27 cellular contexts compared by ENCODE assay signal in the genomic region with DNA sequence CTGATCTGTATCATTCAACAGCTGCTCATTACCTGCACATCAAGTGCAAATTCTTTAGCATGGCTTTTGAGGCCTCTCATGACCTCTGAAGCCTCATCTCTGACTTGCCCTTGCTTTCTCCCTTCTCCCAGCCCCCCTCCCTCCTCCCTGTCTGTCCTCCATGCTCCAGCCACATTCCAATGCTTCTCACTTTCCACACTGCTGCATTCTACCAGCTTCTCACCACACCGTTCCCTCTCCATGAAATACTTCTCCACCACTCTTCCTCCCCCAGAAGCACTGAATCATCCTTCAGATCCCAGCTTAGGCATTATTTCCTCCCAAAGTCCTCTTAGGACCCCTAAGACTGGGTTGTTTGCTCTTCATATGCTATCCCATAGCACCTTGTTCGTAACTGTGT. TPM values are rescaled to one million over a fixed set of nuclear protein-coding genes. Genes with fewer than 3 reads are reported as not detected.
A peak's percentile ranks its signal among the peaks of the same experiment; 100 is the strongest.
DNase-seq lines count a peak whose midpoint lies in the region; ATAC-seq and TF ChIP-seq lines count a peak whose summit lies in the region.
"Had no signal": no experiment of that assay in that cellular context is flagged by ENCODE, and none has a peak within 500 bp of the region (broad histone marks: within the 10 kb centered on the region; RNA-seq: fewer than 3 reads in every experiment).

No MANE protein-coding gene starts in this region.

- no peaks in the 10 kb centered on the region for H3K36me3 Mint-ChIP-seq in activated naive CD4-positive, alpha-beta T cell treated with anti-CD3 and anti-CD28 coated beads, Interleukin-2, amount 50 U/mL, for 72 hours

- peak overlapping the region; percentile 29 for H3K14ac ChIP-seq in trophoblast cell (ENCODE audit: low read length)

- H3K27me3 ChIP-seq in DND-41 (ENCODE audit: insufficient read depth, low read length, poor library complexity) (no peaks in the 10 kb centered on the region), trophoblast cell (ENCODE audit: insufficient read depth, low read length) (no peaks in the 10 kb centered on the region), hepatocyte (no peaks in the 10 kb centered on the region)
- H3K27me3 ChIP-seq: MG63, thyroid gland had no signal

- H4K20me1 ChIP-seq in DND-41 (ENCODE audit: insufficient read depth, low read length) (no peaks in the 10 kb centered on the region), hepatocyte (ENCODE audit: insufficient read depth, poor library complexity, severe bottlenecking) (no peaks in the 10 kb centered on the region)

- H3K9ac ChIP-seq in DND-41 (ENCODE audit: low read depth, low read length) (no peak overlapping the region), trophoblast cell (ENCODE audit: low read length) (no peak overlapping the region)

- no peaks in the 10 kb centered on the region for H3K9me2 ChIP-seq in hepatocyte (replicated peaks; ENCODE audit: insufficient read depth)

- H2BK12ac ChIP-seq in trophoblast cell (ENCODE audit: low read length) = no peak overlapping the region

- ATAC-seq in DND-41 (ENCODE audit: insufficient read depth, low read depth) = no peak
- ATAC-seq in activated naive CD4-positive, alpha-beta T cell treated with anti-CD3 and anti-CD28 coated beads, Interleukin-2, amount 50 U/mL, for 72 hours = no peak
- ATAC-seq: left cardiac atrium, Right ventricle myocardium inferior had no signal

- no peak overlapping the region for H4K12ac ChIP-seq in trophoblast cell (ENCODE audit: low read depth, low read length)

- H3K4me1 ChIP-seq in DND-41 (ENCODE audit: insufficient read depth, low read length) (peaks cover 50% of the 10 kb centered on the region), trophoblast cell (ENCODE audit: control insufficient read depth in 1 of 2, insufficient read depth in 2 of 2, low read length in 2 of 2) (peaks cover 4% of the 10 kb centered on the region in 2 experiments), hepatocyte (ENCODE audit: insufficient read depth) (no peaks in the 10 kb centered on the region)
- H3K4me1 ChIP-seq: thyroid gland had no signal

- H4K91ac ChIP-seq in trophoblast cell (ENCODE audit: low read depth, low read length) = no peak overlapping the region

- no peaks in the 10 kb centered on the region for H3K9me3 ChIP-seq in DND-41 (ENCODE audit: insufficient read depth, low read length, severe bottlenecking)
- H3K9me3 ChIP-seq in trophoblast cell (ENCODE audit: insufficient read depth, low read depth, low read length) = no peaks in the 10 kb centered on the region
- H3K9me3 ChIP-seq in hepatocyte (ENCODE audit: low read depth) = no peaks in the 10 kb centered on the region
- H3K9me3 ChIP-seq: MG63, thyroid gland had no signal

- TF ChIP-seq CTCF in DND-41 (IDR thresholded peaks at IDR 0.05; ENCODE audit: borderline replicate concordance, extremely low read depth, low read length, poor library complexity, severe bottlenecking) (no peak), fibroblast of villous mesenchyme (IDR thresholded peaks at IDR 0.05; ENCODE audit: insufficient read depth, low read depth, low read length) (no peak), hepatocyte (IDR thresholded peaks at IDR 0.05; ENCODE audit: poor library complexity) (no peak)

- no peak for DNase-seq in DND-41
- peak; percentile 66 for DNase-seq in NCI-H226
- peak; percentile 41 for DNase-seq in fibroblast of villous mesenchyme (ENCODE audit: low read depth)
- DNase-seq in trophoblast cell = no peak
- DNase-seq in hepatocyte (ENCODE audit: low spot score) = no peak
- DNase-seq in activated naive CD4-positive, alpha-beta T cell treated with anti-CD3 and anti-CD28 coated beads, Interleukin-2, amount 50 U/mL, for 72 hours (ENCODE audit: low spot score in 2 of 2) = no peak
- DNase-seq in T1000 (lab: John Stamatoyannopoulos, UW) = no peak
- DNase-seq: activated CD4-positive, alpha-beta T cell treated with anti-CD3 and anti-CD28 coated beads for 48 hours; activated CD8-positive, alpha-beta memory T cell treated with anti-CD3 and anti-CD28 coated beads, Interleukin-2, amount 50 U/mL, for 4 hours; activated gamma-delta T cell treated with Interleukin-2 at 50 U/mL for 16 hours; AML-193; amygdala; caudate nucleus; foreskin melanocyte; left cardiac atrium; MG63; midbrain; NCI-H146; NCI-H2171; NCI-H69; nephron progenitor cell; stimulated activated CD4-positive, alpha-beta T cell treated with anti-CD3 and anti-CD28 coated beads, Interleukin-1b, Interleukin-23, amount 100 ng/mL, for 48 hours; stimulated activated naive CD4-positive, alpha-beta T cell treated with Interleukin-2 at 50 U/mL for 16 hours; thyroid gland had no signal

- H3K4me2 ChIP-seq in DND-41 (ENCODE audit: insufficient read depth, low read length) (no peak overlapping the region), trophoblast cell (ENCODE audit: low read length) (no peak overlapping the region), hepatocyte (no peak overlapping the region)

- peaks cover 2% of the 10 kb centered on the region for H3K79me1 ChIP-seq in trophoblast cell (ENCODE audit: low read length)

- H3K23ac ChIP-seq in trophoblast cell (ENCODE audit: low read length) = no peak overlapping the region

- H2BK120ac ChIP-seq in trophoblast cell (ENCODE audit: insufficient read depth, low read length, poor library complexity) = no peak overlapping the region

- no CpG with 5 or more reads among the region's 2 CpGs for WGBS in trophoblast cell (ENCODE audit: extremely low coverage, insufficient coverage, insufficient read length)
- WGBS in hepatocyte (ENCODE audit: low lambda C conversion rate, missing lambda C conversion rate) = 73% methylated on average over 2 of the region's 2 CpGs

- H3K79me2 ChIP-seq in DND-41 (ENCODE audit: insufficient read depth, low read length) (no peaks in the 10 kb centered on the region), trophoblast cell (ENCODE audit: control insufficient read depth, insufficient read depth, low read length, poor library complexity) (no peaks in the 10 kb centered on the region), hepatocyte (no peaks in the 10 kb centered on the region)

- no peak overlapping the region for H4K8ac ChIP-seq in trophoblast cell (ENCODE audit: low read depth, low read length)

- peak overlapping the region in 1 of 2 donors; percentile 24 for H3K27ac Mint-ChIP-seq in activated naive CD4-positive, alpha-beta T cell treated with anti-CD3 and anti-CD28 coated beads, Interleukin-2, amount 50 U/mL, for 72 hours
- H3K27ac Mint-ChIP-seq: nephron progenitor cell, progenitor cell of endocrine pancreas had no signal

- H3K36me3 ChIP-seq in DND-41 (ENCODE audit: insufficient read depth, low read length) (no peaks in the 10 kb centered on the region), trophoblast cell (ENCODE audit: control insufficient read depth in 1 of 2, insufficient read depth in 2 of 2, low read length in 2 of 2) (no peaks in the 10 kb centered on the region), hepatocyte (replicated peaks; ENCODE audit: insufficient read depth, low read depth) (no peaks in the 10 kb centered on the region)
- H3K36me3 ChIP-seq: MG63, thyroid gland had no signal

- no peak overlapping the region for H3K4ac ChIP-seq in trophoblast cell (ENCODE audit: low read depth, low read length)

- H2AFZ ChIP-seq in DND-41 (ENCODE audit: low read depth, low read length) (no peak overlapping the region), trophoblast cell (ENCODE audit: insufficient read depth, low read length, poor library complexity) (no peak overlapping the region), hepatocyte (no peak overlapping the region)

- H2AK5ac ChIP-seq in trophoblast cell (ENCODE audit: low read length) = peak overlapping the region; percentile 19

- no peaks in the 10 kb centered on the region for H3K9me3 Mint-ChIP-seq in activated naive CD4-positive, alpha-beta T cell treated with anti-CD3 and anti-CD28 coated beads, Interleukin-2, amount 50 U/mL, for 72 hours

- H3K4me3 ChIP-seq in DND-41 (ENCODE audit: low read depth in 1 of 2, low read length in 2 of 2) (no peak overlapping the region), fibroblast of villous mesenchyme (ENCODE audit: low read depth, low read length) (no peak overlapping the region), trophoblast cell (ENCODE audit: low read depth, low read length) (no peak overlapping the region), hepatocyte (no peak overlapping the region)
- H3K4me3 ChIP-seq: MG63, thyroid gland had no signal

- H3K18ac ChIP-seq in trophoblast cell (ENCODE audit: low read length) = no peak overlapping the region

- H2BK5ac ChIP-seq in trophoblast cell (ENCODE audit: low read depth, low read length, poor library complexity) = no peak overlapping the region

- H3K27ac ChIP-seq in DND-41 (ENCODE audit: low read length) = 0 out of 2 replicates have a peak overlapping the region, but pooled peaks have one; percentile 22
- no peak overlapping the region for H3K27ac ChIP-seq in trophoblast cell (ENCODE audit: low read depth, low read length)
- no peak overlapping the region for H3K27ac ChIP-seq in hepatocyte
- H3K27ac ChIP-seq: epithelial cell of prostate, thyroid gland had no signal

RNA-seq across cellular contexts. Expression of a gene that starts 26.9 kb away (rescaled TPM):
- total RNA-seq in fibroblast of villous mesenchyme (not detected in 2 replicates), hepatocyte (19.8 and 21.1 TPM in 2 replicates)
- not detected in 2 replicates for polyA plus RNA-seq in trophoblast cell (2013)
- 4.4 and 100 TPM in 2 replicates for polyA plus RNA-seq in hepatocyte
- total RNA-seq in activated naive CD4-positive, alpha-beta T cell treated with anti-CD3 and anti-CD28 coated beads, Interleukin-2, amount 50 U/mL, for 72 hours = not detected
- total RNA-seq: left cardiac atrium, Right ventricle myocardium inferior, thyroid gland had no signal

RNA-seq across cellular contexts. Expression of a gene that starts 51.1 kb away (rescaled TPM):
- total RNA-seq in fibroblast of villous mesenchyme = 58.6 and 130 TPM in 2 replicates
- polyA plus RNA-seq in trophoblast cell (2013) = 28.3 and 29.4 TPM in 2 replicates
- 218 and 256 TPM in 2 replicates for total RNA-seq in hepatocyte
- 147 and 149 TPM in 2 replicates for polyA plus RNA-seq in hepatocyte
- total RNA-seq in activated naive CD4-positive, alpha-beta T cell treated with anti-CD3 and anti-CD28 coated beads, Interleukin-2, amount 50 U/mL, for 72 hours = 10 to 100 TPM in 1 of 2 donors, 1 to 10 TPM in 1; 5.1 to 42.0 TPM

Comparison
In these comparisons a context has a peak if more than half of its experiments do, and no peak if none do; other contexts are left out.
1. DNase-seq: peak in NCI-H226 (single experiment) and fibroblast of villous mesenchyme (single experiment); none in DND-41 (single experiment), trophoblast cell (0 of 2), hepatocyte (single experiment), activated naive CD4-positive, alpha-beta T cell treated with anti-CD3 and anti-CD28 coated beads, Interleukin-2, amount 50 U/mL, for 72 hours (0 of 2) and T1000 (single experiment).
2. RNA of a gene that starts 26.9 kb away (total RNA-seq): 19.8 to 21.1 TPM in hepatocyte; not detected in fibroblast of villous mesenchyme and not detected in activated naive CD4-positive, alpha-beta T cell treated with anti-CD3 and anti-CD28 coated beads, Interleukin-2, amount 50 U/mL, for 72 hours; every median in the first group is over 10 times any median in the second.